1 cellular context compared by ENCODE assay signal in the genomic region with DNA sequence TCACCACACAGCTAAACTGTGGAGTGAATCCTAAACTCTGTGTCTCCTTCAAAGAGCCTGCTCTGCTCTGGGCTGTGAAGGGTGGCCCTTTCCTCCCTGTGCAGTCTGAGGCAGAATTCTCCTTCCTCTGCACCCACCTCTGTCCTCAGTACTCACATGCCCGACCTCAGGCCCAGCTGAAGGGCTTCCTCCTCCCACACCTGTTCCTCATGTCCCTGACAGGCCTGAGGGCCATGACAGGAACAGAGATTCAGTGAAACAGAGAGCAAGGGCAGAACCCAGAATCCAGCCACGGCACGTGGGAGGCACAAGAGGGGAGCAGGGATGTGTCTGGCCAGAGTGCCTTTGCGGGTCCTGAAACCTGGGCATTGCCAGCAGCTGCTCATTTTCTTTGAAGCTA.
A peak's percentile ranks its signal among the peaks of the same experiment; 100 is the strongest.
TF ChIP-seq lines count a peak whose summit lies in the region.

No MANE protein-coding gene starts in this region.

TF ChIP-seq in HepG2, 621 proteins besides CTCF, POLR2A, EP300 and RAD21:
- TF ChIP-seq, protein P1, sequence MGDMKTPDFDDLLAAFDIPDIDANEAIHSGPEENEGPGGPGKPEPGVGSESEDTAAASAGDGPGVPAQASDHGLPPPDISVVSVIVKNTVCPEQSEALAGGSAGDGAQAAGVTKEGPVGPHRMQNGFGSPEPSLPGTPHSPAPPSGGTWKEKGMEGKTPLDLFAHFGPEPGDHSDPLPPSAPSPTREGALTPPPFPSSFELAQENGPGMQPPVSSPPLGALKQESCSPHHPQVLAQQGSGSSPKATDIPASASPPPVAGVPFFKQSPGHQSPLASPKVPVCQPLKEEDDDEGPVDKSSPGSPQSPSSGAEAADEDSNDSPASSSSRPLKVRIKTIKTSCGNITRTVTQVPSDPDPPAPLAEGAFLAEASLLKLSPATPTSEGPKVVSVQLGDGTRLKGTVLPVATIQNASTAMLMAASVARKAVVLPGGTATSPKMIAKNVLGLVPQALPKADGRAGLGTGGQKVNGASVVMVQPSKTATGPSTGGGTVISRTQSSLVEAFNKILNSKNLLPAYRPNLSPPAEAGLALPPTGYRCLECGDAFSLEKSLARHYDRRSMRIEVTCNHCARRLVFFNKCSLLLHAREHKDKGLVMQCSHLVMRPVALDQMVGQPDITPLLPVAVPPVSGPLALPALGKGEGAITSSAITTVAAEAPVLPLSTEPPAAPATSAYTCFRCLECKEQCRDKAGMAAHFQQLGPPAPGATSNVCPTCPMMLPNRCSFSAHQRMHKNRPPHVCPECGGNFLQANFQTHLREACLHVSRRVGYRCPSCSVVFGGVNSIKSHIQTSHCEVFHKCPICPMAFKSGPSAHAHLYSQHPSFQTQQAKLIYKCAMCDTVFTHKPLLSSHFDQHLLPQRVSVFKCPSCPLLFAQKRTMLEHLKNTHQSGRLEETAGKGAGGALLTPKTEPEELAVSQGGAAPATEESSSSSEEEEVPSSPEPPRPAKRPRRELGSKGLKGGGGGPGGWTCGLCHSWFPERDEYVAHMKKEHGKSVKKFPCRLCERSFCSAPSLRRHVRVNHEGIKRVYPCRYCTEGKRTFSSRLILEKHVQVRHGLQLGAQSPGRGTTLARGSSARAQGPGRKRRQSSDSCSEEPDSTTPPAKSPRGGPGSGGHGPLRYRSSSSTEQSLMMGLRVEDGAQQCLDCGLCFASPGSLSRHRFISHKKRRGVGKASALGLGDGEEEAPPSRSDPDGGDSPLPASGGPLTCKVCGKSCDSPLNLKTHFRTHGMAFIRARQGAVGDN (CRISPR knock-in tag; IDR thresholded peaks at IDR 0.05) = peak; percentile 71
- TF ChIP-seq RARA (CRISPR knock-in tag; IDR thresholded peaks at IDR 0.05) (no peak), FOXK2 (IDR thresholded peaks at IDR 0.05) (no peak), TEAD3 (CRISPR knock-in tag; optimal IDR thresholded peaks at IDR 0.05; ENCODE audit: borderline replicate concordance) (peak; percentile 17), SSRP1 (CRISPR knock-in tag; IDR thresholded peaks at IDR 0.05) (no peak), ZNF234 (CRISPR knock-in tag; conservative IDR thresholded peaks at IDR 0.05) (no peak)
- TF ChIP-seq, protein P2, sequence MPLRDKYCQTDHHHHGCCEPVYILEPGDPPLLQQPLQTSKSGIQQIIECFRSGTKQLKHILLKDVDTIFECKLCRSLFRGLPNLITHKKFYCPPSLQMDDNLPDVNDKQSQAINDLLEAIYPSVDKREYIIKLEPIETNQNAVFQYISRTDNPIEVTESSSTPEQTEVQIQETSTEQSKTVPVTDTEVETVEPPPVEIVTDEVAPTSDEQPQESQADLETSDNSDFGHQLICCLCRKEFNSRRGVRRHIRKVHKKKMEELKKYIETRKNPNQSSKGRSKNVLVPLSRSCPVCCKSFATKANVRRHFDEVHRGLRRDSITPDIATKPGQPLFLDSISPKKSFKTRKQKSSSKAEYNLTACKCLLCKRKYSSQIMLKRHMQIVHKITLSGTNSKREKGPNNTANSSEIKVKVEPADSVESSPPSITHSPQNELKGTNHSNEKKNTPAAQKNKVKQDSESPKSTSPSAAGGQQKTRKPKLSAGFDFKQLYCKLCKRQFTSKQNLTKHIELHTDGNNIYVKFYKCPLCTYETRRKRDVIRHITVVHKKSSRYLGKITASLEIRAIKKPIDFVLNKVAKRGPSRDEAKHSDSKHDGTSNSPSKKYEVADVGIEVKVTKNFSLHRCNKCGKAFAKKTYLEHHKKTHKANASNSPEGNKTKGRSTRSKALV (CRISPR knock-in tag; IDR thresholded peaks at IDR 0.05) = no peak
- TF ChIP-seq, protein P3, sequence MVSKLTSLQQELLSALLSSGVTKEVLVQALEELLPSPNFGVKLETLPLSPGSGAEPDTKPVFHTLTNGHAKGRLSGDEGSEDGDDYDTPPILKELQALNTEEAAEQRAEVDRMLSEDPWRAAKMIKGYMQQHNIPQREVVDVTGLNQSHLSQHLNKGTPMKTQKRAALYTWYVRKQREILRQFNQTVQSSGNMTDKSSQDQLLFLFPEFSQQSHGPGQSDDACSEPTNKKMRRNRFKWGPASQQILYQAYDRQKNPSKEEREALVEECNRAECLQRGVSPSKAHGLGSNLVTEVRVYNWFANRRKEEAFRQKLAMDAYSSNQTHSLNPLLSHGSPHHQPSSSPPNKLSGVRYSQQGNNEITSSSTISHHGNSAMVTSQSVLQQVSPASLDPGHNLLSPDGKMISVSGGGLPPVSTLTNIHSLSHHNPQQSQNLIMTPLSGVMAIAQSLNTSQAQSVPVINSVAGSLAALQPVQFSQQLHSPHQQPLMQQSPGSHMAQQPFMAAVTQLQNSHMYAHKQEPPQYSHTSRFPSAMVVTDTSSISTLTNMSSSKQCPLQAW (CRISPR knock-in tag; IDR thresholded peaks at IDR 0.05) = peak; percentile 17; the same call in 1 of the 2 replicates
TF ChIP-seq in HepG2: peak in this region for 3.
